2 cellular contexts compared by ENCODE assay signal in the genomic region with DNA sequence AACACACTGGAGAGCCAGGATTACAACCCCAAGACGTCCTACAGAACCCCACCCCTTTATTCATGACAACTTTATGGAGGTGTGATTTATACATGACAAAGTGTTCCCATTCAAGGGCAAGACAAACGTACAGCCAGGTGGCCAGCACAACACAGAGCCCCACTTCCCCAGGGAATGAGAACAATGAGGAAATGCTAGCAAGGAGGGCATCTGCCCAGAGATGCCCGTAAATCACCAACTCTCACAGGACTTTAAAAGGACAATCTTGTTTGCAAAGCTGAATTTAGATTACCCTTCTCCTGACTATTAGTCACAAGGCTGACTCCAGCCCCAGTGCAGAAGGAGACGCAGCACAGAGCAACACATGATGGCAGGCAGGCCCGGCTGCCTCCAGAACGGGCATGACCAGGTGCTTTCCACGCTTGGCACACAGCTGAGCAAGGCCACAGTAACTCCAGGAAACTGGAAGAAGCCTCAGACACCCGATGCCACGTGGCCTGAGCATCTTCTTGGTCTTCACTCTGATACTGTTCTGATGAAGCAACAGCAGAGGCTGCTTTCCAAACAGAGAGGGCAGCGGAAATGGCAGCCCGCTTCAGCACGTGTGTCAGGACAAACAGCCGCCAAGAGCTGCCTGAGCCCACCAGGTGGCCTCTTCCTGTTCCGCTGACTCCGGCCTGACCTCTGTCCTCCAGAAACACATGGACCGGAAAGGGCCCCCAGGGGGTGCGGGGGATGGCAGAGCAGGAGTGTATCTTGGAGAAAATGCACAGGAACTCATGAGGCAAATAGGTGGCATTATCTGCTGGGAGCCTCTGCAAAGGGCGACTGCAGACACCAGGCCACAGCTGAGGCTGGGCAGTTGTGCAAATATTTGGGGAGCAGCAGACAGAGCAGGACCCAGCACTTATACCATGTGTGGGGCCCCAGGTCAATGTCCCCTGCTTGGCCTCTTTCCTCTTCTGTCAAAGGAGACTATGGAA.
A peak's percentile ranks its signal among the peaks of the same experiment; 100 is the strongest.
TF ChIP-seq lines count a peak whose summit lies in the region.

No MANE protein-coding gene starts in this region.

TF ChIP-seq in WTC11, 78 proteins besides CTCF, POLR2A, EP300 and RAD21:
- TF ChIP-seq, protein P1, sequence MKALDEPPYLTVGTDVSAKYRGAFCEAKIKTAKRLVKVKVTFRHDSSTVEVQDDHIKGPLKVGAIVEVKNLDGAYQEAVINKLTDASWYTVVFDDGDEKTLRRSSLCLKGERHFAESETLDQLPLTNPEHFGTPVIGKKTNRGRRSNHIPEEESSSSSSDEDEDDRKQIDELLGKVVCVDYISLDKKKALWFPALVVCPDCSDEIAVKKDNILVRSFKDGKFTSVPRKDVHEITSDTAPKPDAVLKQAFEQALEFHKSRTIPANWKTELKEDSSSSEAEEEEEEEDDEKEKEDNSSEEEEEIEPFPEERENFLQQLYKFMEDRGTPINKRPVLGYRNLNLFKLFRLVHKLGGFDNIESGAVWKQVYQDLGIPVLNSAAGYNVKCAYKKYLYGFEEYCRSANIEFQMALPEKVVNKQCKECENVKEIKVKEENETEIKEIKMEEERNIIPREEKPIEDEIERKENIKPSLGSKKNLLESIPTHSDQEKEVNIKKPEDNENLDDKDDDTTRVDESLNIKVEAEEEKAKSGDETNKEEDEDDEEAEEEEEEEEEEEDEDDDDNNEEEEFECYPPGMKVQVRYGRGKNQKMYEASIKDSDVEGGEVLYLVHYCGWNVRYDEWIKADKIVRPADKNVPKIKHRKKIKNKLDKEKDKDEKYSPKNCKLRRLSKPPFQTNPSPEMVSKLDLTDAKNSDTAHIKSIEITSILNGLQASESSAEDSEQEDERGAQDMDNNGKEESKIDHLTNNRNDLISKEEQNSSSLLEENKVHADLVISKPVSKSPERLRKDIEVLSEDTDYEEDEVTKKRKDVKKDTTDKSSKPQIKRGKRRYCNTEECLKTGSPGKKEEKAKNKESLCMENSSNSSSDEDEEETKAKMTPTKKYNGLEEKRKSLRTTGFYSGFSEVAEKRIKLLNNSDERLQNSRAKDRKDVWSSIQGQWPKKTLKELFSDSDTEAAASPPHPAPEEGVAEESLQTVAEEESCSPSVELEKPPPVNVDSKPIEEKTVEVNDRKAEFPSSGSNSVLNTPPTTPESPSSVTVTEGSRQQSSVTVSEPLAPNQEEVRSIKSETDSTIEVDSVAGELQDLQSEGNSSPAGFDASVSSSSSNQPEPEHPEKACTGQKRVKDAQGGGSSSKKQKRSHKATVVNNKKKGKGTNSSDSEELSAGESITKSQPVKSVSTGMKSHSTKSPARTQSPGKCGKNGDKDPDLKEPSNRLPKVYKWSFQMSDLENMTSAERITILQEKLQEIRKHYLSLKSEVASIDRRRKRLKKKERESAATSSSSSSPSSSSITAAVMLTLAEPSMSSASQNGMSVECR (CRISPR knock-in tag; IDR thresholded peaks at IDR 0.05; ENCODE audit: borderline replicate concordance): 0 out of 2 replicates have a peak, but pooled peaks have one; percentile 26
- TF ChIP-seq, protein P2, sequence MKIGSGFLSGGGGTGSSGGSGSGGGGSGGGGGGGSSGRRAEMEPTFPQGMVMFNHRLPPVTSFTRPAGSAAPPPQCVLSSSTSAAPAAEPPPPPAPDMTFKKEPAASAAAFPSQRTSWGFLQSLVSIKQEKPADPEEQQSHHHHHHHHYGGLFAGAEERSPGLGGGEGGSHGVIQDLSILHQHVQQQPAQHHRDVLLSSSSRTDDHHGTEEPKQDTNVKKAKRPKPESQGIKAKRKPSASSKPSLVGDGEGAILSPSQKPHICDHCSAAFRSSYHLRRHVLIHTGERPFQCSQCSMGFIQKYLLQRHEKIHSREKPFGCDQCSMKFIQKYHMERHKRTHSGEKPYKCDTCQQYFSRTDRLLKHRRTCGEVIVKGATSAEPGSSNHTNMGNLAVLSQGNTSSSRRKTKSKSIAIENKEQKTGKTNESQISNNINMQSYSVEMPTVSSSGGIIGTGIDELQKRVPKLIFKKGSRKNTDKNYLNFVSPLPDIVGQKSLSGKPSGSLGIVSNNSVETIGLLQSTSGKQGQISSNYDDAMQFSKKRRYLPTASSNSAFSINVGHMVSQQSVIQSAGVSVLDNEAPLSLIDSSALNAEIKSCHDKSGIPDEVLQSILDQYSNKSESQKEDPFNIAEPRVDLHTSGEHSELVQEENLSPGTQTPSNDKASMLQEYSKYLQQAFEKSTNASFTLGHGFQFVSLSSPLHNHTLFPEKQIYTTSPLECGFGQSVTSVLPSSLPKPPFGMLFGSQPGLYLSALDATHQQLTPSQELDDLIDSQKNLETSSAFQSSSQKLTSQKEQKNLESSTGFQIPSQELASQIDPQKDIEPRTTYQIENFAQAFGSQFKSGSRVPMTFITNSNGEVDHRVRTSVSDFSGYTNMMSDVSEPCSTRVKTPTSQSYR (CRISPR knock-in tag; IDR thresholded peaks at IDR 0.05): peak; percentile 53; the same call in 1 of the 2 replicates
- TF ChIP-seq, protein P3, sequence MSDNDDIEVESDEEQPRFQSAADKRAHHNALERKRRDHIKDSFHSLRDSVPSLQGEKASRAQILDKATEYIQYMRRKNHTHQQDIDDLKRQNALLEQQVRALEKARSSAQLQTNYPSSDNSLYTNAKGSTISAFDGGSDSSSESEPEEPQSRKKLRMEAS (CRISPR knock-in tag; IDR thresholded peaks at IDR 0.05): peak; percentile 73
- TF ChIP-seq GABPB1 (CRISPR knock-in tag; IDR thresholded peaks at IDR 0.05) (0 out of 2 replicates have a peak, but pooled peaks have one; percentile 27), MYBL2 (CRISPR knock-in tag; IDR thresholded peaks at IDR 0.05) (no peak)
- TF ChIP-seq, protein P4, sequence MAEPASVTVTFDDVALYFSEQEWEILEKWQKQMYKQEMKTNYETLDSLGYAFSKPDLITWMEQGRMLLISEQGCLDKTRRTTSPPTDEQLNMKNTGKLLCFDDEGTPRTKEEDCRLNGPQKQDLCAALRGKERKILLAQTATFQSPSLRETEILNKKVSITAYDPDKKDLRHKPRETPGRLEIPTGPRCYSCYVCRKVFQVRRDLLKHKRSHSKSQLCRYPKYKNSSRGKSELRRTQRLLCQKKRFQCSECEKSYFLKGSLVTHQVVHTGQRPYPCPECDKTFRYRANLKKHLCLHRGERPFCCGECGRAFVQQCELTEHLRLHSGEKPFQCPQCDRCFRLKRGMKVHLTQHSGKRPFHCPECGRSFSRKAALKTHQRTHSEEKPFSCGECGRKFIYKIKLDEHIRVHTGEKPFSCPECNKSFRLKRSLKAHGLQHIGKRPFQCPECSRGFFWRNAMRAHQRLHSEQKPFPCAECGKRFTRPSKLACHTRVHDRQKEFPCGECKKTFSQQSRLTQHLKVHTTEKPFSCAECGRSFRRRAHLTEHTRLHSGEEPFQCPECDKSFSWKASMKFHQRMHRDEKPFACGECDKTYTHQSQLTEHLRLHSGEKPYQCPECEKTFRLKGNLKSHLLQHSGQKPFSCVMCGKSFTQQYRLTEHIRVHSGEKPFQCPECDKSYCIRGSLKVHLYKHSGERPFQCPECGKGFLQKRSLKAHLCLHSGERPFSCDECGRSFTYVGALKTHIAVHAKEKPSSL (CRISPR knock-in tag; conservative IDR thresholded peaks at IDR 0.05): no peak

TF ChIP-seq in HepG2, 621 proteins besides CTCF, POLR2A, EP300 and RAD21 (continued from another document and continues in another):
- TF ChIP-seq ZNF350 (CRISPR knock-in tag; IDR thresholded peaks at IDR 0.05; ENCODE audit: borderline replicate concordance, low read depth) (peak; percentile 18; the same call in 1 of the 2 replicates), SMYD3 (CRISPR knock-in tag; IDR thresholded peaks at IDR 0.05) (no peak), ZBTB21 (CRISPR knock-in tag; IDR thresholded peaks at IDR 0.05) (no peak), KLF15 (CRISPR knock-in tag; IDR thresholded peaks at IDR 0.05; ENCODE audit: borderline replicate concordance) (no peak), TBX2 (CRISPR knock-in tag; IDR thresholded peaks at IDR 0.05; ENCODE audit: borderline replicate concordance) (0 out of 2 replicates have a peak, but pooled peaks have one; percentile 27), MXI1 (IDR thresholded peaks at IDR 0.05; ENCODE audit: borderline replicate concordance, low read depth, low read length) (no peak), HDAC2 (CRISPR knock-in tag; IDR thresholded peaks at IDR 0.05) (0 out of 2 replicates have a peak, but pooled peaks have one; percentile 33), NRL (CRISPR knock-in tag; IDR thresholded peaks at IDR 0.05; ENCODE audit: borderline replicate concordance) (no peak), CEBPG (CRISPR knock-in tag; IDR thresholded peaks at IDR 0.05) (peak; percentile 43; the same call in 1 of the 2 replicates), HOXA3 (CRISPR knock-in tag; IDR thresholded peaks at IDR 0.05) (peak; percentile 40; the same call in 1 of the 2 replicates), ZSCAN21 (CRISPR knock-in tag; IDR thresholded peaks at IDR 0.05; ENCODE audit: borderline replicate concordance) (no peak), NFATC3 (CRISPR knock-in tag; IDR thresholded peaks at IDR 0.05) (no peak), ZNF331 (CRISPR knock-in tag; IDR thresholded peaks at IDR 0.05) (0 out of 2 replicates have a peak, but pooled peaks have one; percentile 11), SMAD1 (CRISPR knock-in tag; IDR thresholded peaks at IDR 0.05; ENCODE audit: borderline replicate concordance, low read depth) (no peak), TGIF2 (CRISPR knock-in tag; IDR thresholded peaks at IDR 0.05) (no peak), CENPX (CRISPR knock-in tag; IDR thresholded peaks at IDR 0.05) (no peak), NKX3-1 (CRISPR knock-in tag; IDR thresholded peaks at IDR 0.05) (no peak), RARA (CRISPR knock-in tag; IDR thresholded peaks at IDR 0.05) (peak; percentile 36; the same call in 1 of the 2 replicates), SOX5 (CRISPR knock-in tag; IDR thresholded peaks at IDR 0.05; ENCODE audit: borderline replicate concordance) (peak; percentile 17; the same call in 1 of the 2 replicates)
- TF ChIP-seq, protein P5, sequence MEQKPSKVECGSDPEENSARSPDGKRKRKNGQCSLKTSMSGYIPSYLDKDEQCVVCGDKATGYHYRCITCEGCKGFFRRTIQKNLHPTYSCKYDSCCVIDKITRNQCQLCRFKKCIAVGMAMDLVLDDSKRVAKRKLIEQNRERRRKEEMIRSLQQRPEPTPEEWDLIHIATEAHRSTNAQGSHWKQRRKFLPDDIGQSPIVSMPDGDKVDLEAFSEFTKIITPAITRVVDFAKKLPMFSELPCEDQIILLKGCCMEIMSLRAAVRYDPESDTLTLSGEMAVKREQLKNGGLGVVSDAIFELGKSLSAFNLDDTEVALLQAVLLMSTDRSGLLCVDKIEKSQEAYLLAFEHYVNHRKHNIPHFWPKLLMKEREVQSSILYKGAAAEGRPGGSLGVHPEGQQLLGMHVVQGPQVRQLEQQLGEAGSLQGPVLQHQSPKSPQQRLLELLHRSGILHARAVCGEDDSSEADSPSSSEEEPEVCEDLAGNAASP (CRISPR knock-in tag; IDR thresholded peaks at IDR 0.05; ENCODE audit: borderline replicate concordance): no peak
- TF ChIP-seq, protein P6, sequence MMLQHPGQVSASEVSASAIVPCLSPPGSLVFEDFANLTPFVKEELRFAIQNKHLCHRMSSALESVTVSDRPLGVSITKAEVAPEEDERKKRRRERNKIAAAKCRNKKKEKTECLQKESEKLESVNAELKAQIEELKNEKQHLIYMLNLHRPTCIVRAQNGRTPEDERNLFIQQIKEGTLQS (CRISPR knock-in tag; IDR thresholded peaks at IDR 0.05): no peak
- TF ChIP-seq, protein P7, sequence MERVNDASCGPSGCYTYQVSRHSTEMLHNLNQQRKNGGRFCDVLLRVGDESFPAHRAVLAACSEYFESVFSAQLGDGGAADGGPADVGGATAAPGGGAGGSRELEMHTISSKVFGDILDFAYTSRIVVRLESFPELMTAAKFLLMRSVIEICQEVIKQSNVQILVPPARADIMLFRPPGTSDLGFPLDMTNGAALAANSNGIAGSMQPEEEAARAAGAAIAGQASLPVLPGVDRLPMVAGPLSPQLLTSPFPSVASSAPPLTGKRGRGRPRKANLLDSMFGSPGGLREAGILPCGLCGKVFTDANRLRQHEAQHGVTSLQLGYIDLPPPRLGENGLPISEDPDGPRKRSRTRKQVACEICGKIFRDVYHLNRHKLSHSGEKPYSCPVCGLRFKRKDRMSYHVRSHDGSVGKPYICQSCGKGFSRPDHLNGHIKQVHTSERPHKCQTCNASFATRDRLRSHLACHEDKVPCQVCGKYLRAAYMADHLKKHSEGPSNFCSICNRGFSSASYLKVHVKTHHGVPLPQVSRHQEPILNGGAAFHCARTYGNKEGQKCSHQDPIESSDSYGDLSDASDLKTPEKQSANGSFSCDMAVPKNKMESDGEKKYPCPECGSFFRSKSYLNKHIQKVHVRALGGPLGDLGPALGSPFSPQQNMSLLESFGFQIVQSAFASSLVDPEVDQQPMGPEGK (CRISPR knock-in tag; IDR thresholded peaks at IDR 0.05): peak; percentile 71
- TF ChIP-seq, protein P8, sequence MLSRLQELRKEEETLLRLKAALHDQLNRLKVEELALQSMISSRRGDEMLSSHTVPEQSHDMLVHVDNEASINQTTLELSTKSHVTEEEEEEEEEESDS (CRISPR knock-in tag; IDR thresholded peaks at IDR 0.05; ENCODE audit: borderline replicate concordance): no peak
- TF ChIP-seq, protein P9, sequence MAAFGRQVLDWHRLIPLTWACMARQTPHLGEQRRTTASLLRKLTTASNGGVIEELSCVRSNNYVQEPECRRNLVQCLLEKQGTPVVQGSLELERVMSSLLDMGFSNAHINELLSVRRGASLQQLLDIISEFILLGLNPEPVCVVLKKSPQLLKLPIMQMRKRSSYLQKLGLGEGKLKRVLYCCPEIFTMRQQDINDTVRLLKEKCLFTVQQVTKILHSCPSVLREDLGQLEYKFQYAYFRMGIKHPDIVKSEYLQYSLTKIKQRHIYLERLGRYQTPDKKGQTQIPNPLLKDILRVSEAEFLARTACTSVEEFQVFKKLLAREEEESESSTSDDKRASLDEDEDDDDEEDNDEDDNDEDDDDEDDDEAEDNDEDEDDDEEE (CRISPR knock-in tag; IDR thresholded peaks at IDR 0.05): no peak
- TF ChIP-seq, protein P10, sequence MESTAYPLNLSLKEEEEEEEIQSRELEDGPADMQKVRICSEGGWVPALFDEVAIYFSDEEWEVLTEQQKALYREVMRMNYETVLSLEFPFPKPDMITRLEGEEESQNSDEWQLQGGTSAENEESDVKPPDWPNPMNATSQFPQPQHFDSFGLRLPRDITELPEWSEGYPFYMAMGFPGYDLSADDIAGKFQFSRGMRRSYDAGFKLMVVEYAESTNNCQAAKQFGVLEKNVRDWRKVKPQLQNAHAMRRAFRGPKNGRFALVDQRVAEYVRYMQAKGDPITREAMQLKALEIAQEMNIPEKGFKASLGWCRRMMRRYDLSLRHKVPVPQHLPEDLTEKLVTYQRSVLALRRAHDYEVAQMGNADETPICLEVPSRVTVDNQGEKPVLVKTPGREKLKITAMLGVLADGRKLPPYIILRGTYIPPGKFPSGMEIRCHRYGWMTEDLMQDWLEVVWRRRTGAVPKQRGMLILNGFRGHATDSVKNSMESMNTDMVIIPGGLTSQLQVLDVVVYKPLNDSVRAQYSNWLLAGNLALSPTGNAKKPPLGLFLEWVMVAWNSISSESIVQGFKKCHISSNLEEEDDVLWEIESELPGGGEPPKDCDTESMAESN (CRISPR knock-in tag; conservative IDR thresholded peaks at IDR 0.05): 0 out of 2 replicates have a peak, but pooled peaks have one; percentile 35
- TF ChIP-seq, protein P11, sequence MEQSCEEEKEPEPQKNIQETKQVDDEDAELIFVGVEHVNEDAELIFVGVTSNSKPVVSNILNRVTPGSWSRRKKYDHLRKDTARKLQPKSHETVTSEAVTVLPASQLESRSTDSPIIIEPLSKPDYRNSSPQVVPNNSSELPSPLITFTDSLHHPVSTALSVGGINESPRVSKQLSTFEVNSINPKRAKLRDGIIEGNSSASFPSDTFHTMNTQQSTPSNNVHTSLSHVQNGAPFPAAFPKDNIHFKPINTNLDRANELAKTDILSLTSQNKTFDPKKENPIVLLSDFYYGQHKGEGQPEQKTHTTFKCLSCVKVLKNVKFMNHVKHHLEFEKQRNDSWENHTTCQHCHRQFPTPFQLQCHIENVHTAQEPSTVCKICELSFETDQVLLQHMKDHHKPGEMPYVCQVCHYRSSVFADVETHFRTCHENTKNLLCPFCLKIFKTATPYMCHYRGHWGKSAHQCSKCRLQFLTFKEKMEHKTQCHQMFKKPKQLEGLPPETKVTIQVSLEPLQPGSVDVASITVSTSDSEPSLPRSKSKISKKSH (CRISPR knock-in tag; IDR thresholded peaks at IDR 0.05; ENCODE audit: borderline replicate concordance): peak; percentile 39; the same call in 1 of the 2 replicates
